ENCODE assay signal across 1 cellular context in the genomic region with DNA sequence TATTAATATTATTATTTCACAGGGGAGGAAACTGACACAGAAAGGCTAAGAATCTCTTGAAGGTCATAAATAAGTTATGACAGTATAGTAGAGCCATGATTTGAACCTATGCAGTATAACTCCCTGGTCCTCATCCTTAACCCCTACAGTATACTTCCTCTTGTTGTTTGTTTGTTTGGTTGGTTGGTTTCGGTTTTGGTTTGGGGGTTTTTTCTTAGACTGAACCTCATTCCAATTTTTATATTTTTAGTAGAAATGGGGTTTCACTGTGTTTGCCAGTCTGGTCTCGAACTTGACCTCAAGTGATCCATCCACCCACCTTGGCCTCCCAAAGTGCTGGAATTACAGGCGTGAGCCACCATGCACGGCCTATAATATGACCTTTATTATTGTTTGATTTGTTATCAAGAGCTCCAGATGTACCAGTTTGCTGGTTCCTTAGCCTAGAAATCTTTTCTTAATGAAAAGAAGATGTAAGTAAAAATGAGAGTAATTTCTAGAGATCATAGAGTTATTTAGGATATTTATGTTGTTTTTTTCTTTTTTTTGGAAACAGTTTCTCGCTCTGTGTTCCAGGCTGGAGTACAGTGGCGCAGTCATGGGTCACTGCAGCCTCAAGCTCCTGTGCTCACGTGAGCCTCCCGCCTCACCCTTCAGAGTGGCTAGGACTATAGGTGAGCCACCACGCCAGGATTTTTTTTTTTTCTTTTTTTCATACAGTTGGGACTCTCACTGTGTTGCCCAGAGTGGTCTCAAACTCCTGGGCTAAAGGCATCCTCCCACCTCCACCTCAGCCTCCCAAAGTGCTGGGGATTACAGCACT.
TF ChIP-seq lines count a peak whose summit lies in the region.

No MANE protein-coding gene starts in this region.

TF ChIP-seq in IMR-90, 13 proteins besides CTCF, POLR2A, EP300 and RAD21:
- TF ChIP-seq BHLHE40 (IDR thresholded peaks at IDR 0.05; ENCODE audit: low read depth, low read length) (no peak), CEBPB (IDR thresholded peaks at IDR 0.05; ENCODE audit: low read depth, low read length) (no peak), SMC3 (IDR thresholded peaks at IDR 0.05; ENCODE audit: low read depth, low read length) (no peak), MAZ (IDR thresholded peaks at IDR 0.05; ENCODE audit: borderline replicate concordance, low read depth, low read length) (no peak), CHD1 (IDR thresholded peaks at IDR 0.05; ENCODE audit: low read depth, low read length) (no peak), MXI1 (IDR thresholded peaks at IDR 0.05; ENCODE audit: borderline replicate concordance, low read depth, low read length) (no peak), RFX5 (IDR thresholded peaks at IDR 0.05; ENCODE audit: low read depth, low read length) (no peak)
- TF ChIP-seq, protein P1, sequence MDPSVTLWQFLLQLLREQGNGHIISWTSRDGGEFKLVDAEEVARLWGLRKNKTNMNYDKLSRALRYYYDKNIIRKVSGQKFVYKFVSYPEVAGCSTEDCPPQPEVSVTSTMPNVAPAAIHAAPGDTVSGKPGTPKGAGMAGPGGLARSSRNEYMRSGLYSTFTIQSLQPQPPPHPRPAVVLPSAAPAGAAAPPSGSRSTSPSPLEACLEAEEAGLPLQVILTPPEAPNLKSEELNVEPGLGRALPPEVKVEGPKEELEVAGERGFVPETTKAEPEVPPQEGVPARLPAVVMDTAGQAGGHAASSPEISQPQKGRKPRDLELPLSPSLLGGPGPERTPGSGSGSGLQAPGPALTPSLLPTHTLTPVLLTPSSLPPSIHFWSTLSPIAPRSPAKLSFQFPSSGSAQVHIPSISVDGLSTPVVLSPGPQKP (IDR thresholded peaks at IDR 0.05; ENCODE audit: borderline replicate concordance, low read depth, low read length): no peak
